Comparison of ENCODE assay signal across 8 cellular contexts in genomic region chr15:84736375-84736774, GRCh38. TPM values are rescaled to one million over a fixed set of nuclear protein-coding genes. Genes with fewer than 3 reads are reported as not detected.
A peak's percentile ranks its signal among the peaks of the same experiment; 100 is the strongest.
DNase-seq lines count a peak whose midpoint lies in the region; ATAC-seq and TF ChIP-seq lines count a peak whose summit lies in the region.

No MANE protein-coding gene starts in this region.

- H3K79me2 ChIP-seq in DOHH2 (ENCODE audit: control insufficient read depth, low read length) (no peaks in the 10 kb centered on the region), HCT116 (ENCODE audit: insufficient read depth, low read length) (no peaks in the 10 kb centered on the region)

- RAD21 ChIA-PET in HCT116 (lab: Charles Lee; ENCODE audit: low non-redundant PET in 1 of 2, low total read pairs in 2 of 2, uncharacterized antibody in 2 of 2, unreplicated experiment in 2 of 2) = no interaction called here

- no peak for TF ChIP-seq RAD21 in HCT116 (IDR thresholded peaks at IDR 0.05; ENCODE audit: low read depth)

- H3K9me3 ChIP-seq in DOHH2 (ENCODE audit: control insufficient read depth, insufficient read depth, low read length) = no peaks in the 10 kb centered on the region
- no peaks in the 10 kb centered on the region for H3K9me3 ChIP-seq in HCT116 (ENCODE audit: control insufficient read depth in 1 of 2, insufficient read depth in 1 of 2, low read depth in 1 of 2, low read length in 2 of 2)
- H3K9me3 ChIP-seq in ascending aorta = no peaks in the 10 kb centered on the region

- H4K20me1 ChIP-seq in DOHH2 (ENCODE audit: control insufficient read depth, insufficient read depth, low read depth, low read length) (no peaks in the 10 kb centered on the region), HCT116 (ENCODE audit: insufficient read depth) (no peaks in the 10 kb centered on the region)

- H3K4me2 ChIP-seq in DOHH2 (ENCODE audit: low read length) = 0 out of 2 replicates have a peak overlapping the region, but pooled peaks have one; percentile 77
- H3K4me2 ChIP-seq in HCT116 (ENCODE audit: low read length) = peak overlapping the region; percentile 91

- CTCF ChIA-PET in HCT116 (lab: Charles Lee) (no interaction called here), T-cell (lab: Charles Lee) (interaction anchor here (0.6 to 1.9 kb wide), 7 partner anchors 9 to 241 kb away, joined by 3 to 10 read pairs (median 4); no protein-coding TSS in a partner anchor)

- H3K9me2 ChIP-seq in DOHH2 (replicated peaks; ENCODE audit: control insufficient read depth, low read length) = no peaks in the 10 kb centered on the region
- no peaks in the 10 kb centered on the region for H3K9me2 ChIP-seq in HCT116 (ENCODE audit: insufficient read depth)

- H3K27ac ChIP-seq in DOHH2 (ENCODE audit: low read depth, low read length) (0 out of 2 replicates have a peak overlapping the region, but pooled peaks have one; percentile 6), HCT116 (ENCODE audit: low read depth, low read length) (no peak overlapping the region), ascending aorta (no peak overlapping the region)

- H3K27me3 Mint-ChIP-seq in T-cell = no peaks in the 10 kb centered on the region
- H3K27me3 Mint-ChIP-seq in dendritic cell treated with granulocyte-macrophage colony-stimulating factor and Interleukin-4, amounts not matched to agents 40 ng/mL and 50 ng/mL, for 4 days = no peaks in the 10 kb centered on the region

- H3K36me3 Mint-ChIP-seq in T-cell = no peaks in the 10 kb centered on the region
- peaks cover 11% of the 10 kb centered on the region for H3K36me3 Mint-ChIP-seq in dendritic cell treated with granulocyte-macrophage colony-stimulating factor and Interleukin-4, amounts not matched to agents 40 ng/mL and 50 ng/mL, for 4 days (ENCODE audit: low read depth)

- H3K27me3 ChIP-seq in DOHH2 (ENCODE audit: control insufficient read depth, low read length) (no peaks in the 10 kb centered on the region), HCT116 (ENCODE audit: insufficient read depth, low read length) (no peaks in the 10 kb centered on the region), ascending aorta (no peaks in the 10 kb centered on the region)

- BruUV-seq in HCT116 (replicated peaks; lab: Mats Ljungman, UMichigan) = no TSS peak

- H2AFZ ChIP-seq in HCT116 (ENCODE audit: low read depth, low read length, poor library complexity, severe bottlenecking) = peak overlapping the region; percentile 88

- intact Hi-C loops in HCT116 (cut with micrococcal nuclease) = no loop called here
- intact Hi-C loops in dendritic cell treated with granulocyte-macrophage colony-stimulating factor and Interleukin-4, amounts not matched to agents 40 ng/mL and 50 ng/mL, for 4 days (cut with micrococcal nuclease) = no loop called here
- intact Hi-C loops in ascending aorta (cut with DNase I) = no loop called here

- H3K36me3 ChIP-seq in DOHH2 (ENCODE audit: control insufficient read depth, low read length) (peaks cover 4% of the 10 kb centered on the region; the same call in 1 of the 2 replicates), HCT116 (ENCODE audit: control insufficient read depth in 1 of 2, insufficient read depth in 2 of 2, low read length in 2 of 2) (no peaks in the 10 kb centered on the region), ascending aorta (no peaks in the 10 kb centered on the region)

- H3F3A ChIP-seq in DOHH2 (ENCODE audit: control insufficient read depth, insufficient read depth) = peaks cover 17% of the 10 kb centered on the region

- H3K4me3 Mint-ChIP-seq in T-cell = peak overlapping the region; percentile 32 to 76 (median 35)
- peak overlapping the region; percentile 39 for H3K4me3 Mint-ChIP-seq in dendritic cell treated with granulocyte-macrophage colony-stimulating factor and Interleukin-4, amounts not matched to agents 40 ng/mL and 50 ng/mL, for 4 days

- DNase-seq in HCT116 (ENCODE audit: low read depth, low spot score) = no peak
- DNase-seq in T-cell = peak in 32 of 34 experiments; percentile 35 to 73 (median 55)
- no peak for DNase-seq in kidney glomerular epithelial cell (lab: John Stamatoyannopoulos, UW)
- DNase-seq in HK-2 (ENCODE audit: unreplicated experiment) = no peak
- no peak for DNase-seq in GF-D8 (lab: John Stamatoyannopoulos, UW)
- DNase-seq in ascending aorta (ENCODE audit: low spot score in 2 of 2) = no peak

- H3K4me3 ChIP-seq in DOHH2 (ENCODE audit: low read length) (no peak overlapping the region), HCT116 (replicated peaks in 1 of 2; ENCODE audit: low read depth in 1 of 2, low read length in 2 of 2) (no peak overlapping the region), ascending aorta (no peak overlapping the region)

- H3K4me1 ChIP-seq in DOHH2 (ENCODE audit: control insufficient read depth, low read length) (peaks cover 31% of the 10 kb centered on the region), HCT116 (ENCODE audit: control insufficient read depth in 1 of 2, insufficient read depth in 2 of 2, low read length in 2 of 2) (peaks cover 40 to 55% of the 10 kb centered on the region in 2 experiments), ascending aorta (no peaks in the 10 kb centered on the region)

- H3K9me3 Mint-ChIP-seq in T-cell = no peaks in the 10 kb centered on the region
- no peaks in the 10 kb centered on the region for H3K9me3 Mint-ChIP-seq in dendritic cell treated with granulocyte-macrophage colony-stimulating factor and Interleukin-4, amounts not matched to agents 40 ng/mL and 50 ng/mL, for 4 days

- H3K27ac Mint-ChIP-seq in T-cell = peak overlapping the region; percentile 65 to 90
- peak overlapping the region; percentile 90 for H3K27ac Mint-ChIP-seq in dendritic cell treated with granulocyte-macrophage colony-stimulating factor and Interleukin-4, amounts not matched to agents 40 ng/mL and 50 ng/mL, for 4 days

- peaks cover 45 to 54% (median 50%) of the 10 kb centered on the region in 3 donors for H3K4me1 Mint-ChIP-seq in T-cell
- peaks cover 69% of the 10 kb centered on the region for H3K4me1 Mint-ChIP-seq in dendritic cell treated with granulocyte-macrophage colony-stimulating factor and Interleukin-4, amounts not matched to agents 40 ng/mL and 50 ng/mL, for 4 days (ENCODE audit: low read depth)

- POLR2A ChIA-PET in HCT116 (lab: Charles Lee) (interaction anchor here (1.7 to 3.9 kb wide), 2 partner anchors 9 to 20 kb away, joined by 3 to 38 read pairs; partner anchors contain the start of gene SEC11A), T-cell (lab: Charles Lee) (interaction anchor here in 1 of 2 donors (0.6 to 0.8 kb wide), 3 partner anchors 16 to 350 kb away, joined by 3 to 10 read pairs (median 4); no protein-coding TSS in a partner anchor)

- TF ChIP-seq CTCF in DOHH2 (IDR thresholded peaks at IDR 0.05; ENCODE audit: low read depth, low read length, poor library complexity, severe bottlenecking) (no peak), HCT116 (IDR thresholded peaks at IDR 0.05 in 2 of 3, conservative IDR thresholded peaks at IDR 0.05 in 1 of 3; ENCODE audit: borderline replicate concordance in 1 of 3, insufficient read depth in 1 of 3, low read depth in 2 of 3, low read length in 2 of 3) (no peak), ascending aorta (IDR thresholded peaks at IDR 0.05) (no peak)

- no peak for TF ChIP-seq POLR2A in HCT116 (IDR thresholded peaks at IDR 0.05; ENCODE audit: borderline replicate concordance, extremely low read depth, insufficient read depth, insufficient read length)

- ATAC-seq in HCT116 (no peak), T-cell (replicated peaks in 1 of 4) (peak; percentile 53 to 78 (median 68))

- no peak overlapping the region for H3K9ac ChIP-seq in HCT116 (ENCODE audit: low read length)

TF ChIP-seq in HCT116, 20 proteins besides CTCF, POLR2A, EP300 and RAD21:
- no peak for TF ChIP-seq SIN3A (IDR thresholded peaks at IDR 0.05; ENCODE audit: low read depth)

RNA-seq across cellular contexts. Expression of gene ZNF592, which starts 12.0 kb away (rescaled TPM):
- total RNA-seq in HCT116 (2021; ENCODE audit: unreplicated experiment) = 26.4 TPM
- 18.0 and 18.9 TPM in 2 replicates for polyA plus RNA-seq in HCT116 (2012)
- 10 to 100 TPM; 34.5 to 43.6 (median 39.0) TPM for total RNA-seq in T-cell
- 36.1 TPM for total RNA-seq in ascending aorta

RNA-seq across cellular contexts. Expression of gene SEC11A, which starts 20.4 kb away (rescaled TPM):
- total RNA-seq in HCT116 (2021; ENCODE audit: unreplicated experiment) = 175 TPM
- polyA plus RNA-seq in HCT116 (2012) = 103 and 124 TPM in 2 replicates
- 10 to 100 TPM; 52.3 to 68.9 (median 66.5) TPM for total RNA-seq in T-cell
- total RNA-seq in ascending aorta = 31.6 TPM

Comparison
In these comparisons a context has a peak if more than half of its experiments do, and no peak if none do; other contexts are left out.
1. DNase-seq: peak in T-cell (32 of 34); none in HCT116 (single experiment), kidney glomerular epithelial cell (single experiment), HK-2 (single experiment), GF-D8 (single experiment) and ascending aorta (0 of 2).